28 cellular contexts compared by ENCODE assay signal in the genomic region with DNA sequence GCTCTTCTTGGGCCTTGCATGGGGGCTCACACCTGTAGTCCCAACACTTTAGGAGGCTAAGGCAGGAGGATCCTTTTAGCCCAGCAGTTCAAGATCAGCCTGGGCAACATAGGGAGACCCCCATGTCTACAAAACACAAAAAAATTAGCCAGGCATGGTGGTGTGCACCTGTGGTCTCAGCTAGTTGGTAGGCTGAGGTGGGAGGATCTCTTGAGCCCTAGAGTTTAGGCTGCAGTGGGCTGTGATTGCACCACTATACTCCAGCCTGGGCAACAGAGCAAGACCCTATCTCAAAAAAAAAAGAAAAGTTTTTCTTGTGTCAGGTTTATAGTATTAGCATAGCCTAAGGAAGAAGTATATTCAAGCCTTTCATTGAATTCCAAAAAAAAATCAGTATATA.
"Had no signal": no experiment of that assay in that cellular context is flagged by ENCODE, and none has a peak within 500 bp of the region (broad histone marks: within the 10 kb centered on the region; RNA-seq: fewer than 3 reads in every experiment).

No MANE protein-coding gene starts in this region.

- DNase-seq: colonic mucosa; effector CD8-positive, alpha-beta T cell; endodermal cell; foreskin fibroblast; gastrocnemius medialis; head of caudate nucleus; hippocampal formation; left cardiac atrium; left lung; mesenchymal stem cell; naive thymus-derived CD4-positive, alpha-beta T cell; sigmoid colon; stimulated activated CD4-positive, alpha-beta T cell treated with anti-CD3 and anti-CD28 coated beads, Interleukin-2, amount 100 ng/mL, for 24 hours; stimulated activated CD4-positive, alpha-beta T cell treated with anti-CD3 and anti-CD28 coated beads, Interleukin-4, amount 100 ng/mL, for 24 hours; stimulated activated naive CD4-positive, alpha-beta T cell treated with Interleukin-2 at 50 U/mL for 16 hours; substantia nigra; testis; tibial artery had no signal

- H3K27me3 Mint-ChIP-seq: dendritic cell treated with granulocyte-macrophage colony-stimulating factor and Interleukin-4, amounts not matched to agents 40 ng/mL and 50 ng/mL, for 4 days; naive thymus-derived CD4-positive, alpha-beta T cell; type B pancreatic cell had no signal

- H3K79me2 ChIP-seq: parathyroid adenoma had no signal

- H3K27me3 ChIP-seq: colonic mucosa, gastrocnemius medialis, left lung, neural progenitor cell, right atrium auricular region, sigmoid colon, testis, tibial artery had no signal

- H3K9ac ChIP-seq: neural progenitor cell, parathyroid adenoma had no signal

- ATAC-seq: esophagus mucosa; gastrocnemius medialis; left cardiac atrium; left lung; naive thymus-derived CD4-positive, alpha-beta T cell; stimulated activated effector memory CD8-positive, alpha-beta T cell treated with anti-CD3 and anti-CD28 coated beads, Interleukin-12 subunit alpha, Interleukin-12 subunit beta, amount 100 ng/mL, for 72 hours had no signal

- H3K9me3 ChIP-seq: colonic mucosa, gastrocnemius medialis, left lung, prostate gland, right atrium auricular region, sigmoid colon, testis, tibial artery had no signal

- H3K4me3 ChIP-seq: colonic mucosa, gastrocnemius medialis, left lung, neural progenitor cell, prostate gland, right atrium auricular region, sigmoid colon, testis, tibial artery had no signal

- H3K36me3 ChIP-seq: colonic mucosa, gastrocnemius medialis, left lung, neural progenitor cell, prostate gland, right atrium auricular region, sigmoid colon, tibial artery had no signal

- H3K4me1 Mint-ChIP-seq: mesothelial cell of epicardium, nephron, neural progenitor cell had no signal

- H3K9me3 Mint-ChIP-seq: nephron, neural progenitor cell had no signal

- H3K4me3 Mint-ChIP-seq: dendritic cell treated with granulocyte-macrophage colony-stimulating factor and Interleukin-4, amounts not matched to agents 40 ng/mL and 50 ng/mL, for 4 days; mesothelial cell of epicardium; naive thymus-derived CD4-positive, alpha-beta T cell; nephron; neural progenitor cell; stimulated activated effector memory CD8-positive, alpha-beta T cell treated with anti-CD3 and anti-CD28 coated beads, Interleukin-12 subunit alpha, Interleukin-12 subunit beta, amount 100 ng/mL, for 72 hours; type B pancreatic cell had no signal

- H3K36me3 Mint-ChIP-seq: mesothelial cell of epicardium; neural progenitor cell; stimulated activated effector memory CD8-positive, alpha-beta T cell treated with anti-CD3 and anti-CD28 coated beads, Interleukin-12 subunit alpha, Interleukin-12 subunit beta, amount 100 ng/mL, for 72 hours; type B pancreatic cell had no signal

- H3K27ac Mint-ChIP-seq: dendritic cell treated with granulocyte-macrophage colony-stimulating factor and Interleukin-4, amounts not matched to agents 40 ng/mL and 50 ng/mL, for 4 days; endodermal cell; mesothelial cell of epicardium; naive thymus-derived CD4-positive, alpha-beta T cell; nephron; neural progenitor cell; stimulated activated effector memory CD8-positive, alpha-beta T cell treated with anti-CD3 and anti-CD28 coated beads, Interleukin-12 subunit alpha, Interleukin-12 subunit beta, amount 100 ng/mL, for 72 hours; type B pancreatic cell had no signal

- H3K4me2 ChIP-seq: neural progenitor cell had no signal

- H2AFZ ChIP-seq: neural progenitor cell, parathyroid adenoma had no signal

- H3K27ac ChIP-seq: colonic mucosa, gastrocnemius medialis, neural progenitor cell, parathyroid adenoma, right atrium auricular region, sigmoid colon, testis, tibial artery had no signal

- H3K4me1 ChIP-seq: colonic mucosa, gastrocnemius medialis, neural progenitor cell, parathyroid adenoma, right atrium auricular region, testis had no signal
